ENCODE assay signal across 19 cellular contexts in the genomic region with DNA sequence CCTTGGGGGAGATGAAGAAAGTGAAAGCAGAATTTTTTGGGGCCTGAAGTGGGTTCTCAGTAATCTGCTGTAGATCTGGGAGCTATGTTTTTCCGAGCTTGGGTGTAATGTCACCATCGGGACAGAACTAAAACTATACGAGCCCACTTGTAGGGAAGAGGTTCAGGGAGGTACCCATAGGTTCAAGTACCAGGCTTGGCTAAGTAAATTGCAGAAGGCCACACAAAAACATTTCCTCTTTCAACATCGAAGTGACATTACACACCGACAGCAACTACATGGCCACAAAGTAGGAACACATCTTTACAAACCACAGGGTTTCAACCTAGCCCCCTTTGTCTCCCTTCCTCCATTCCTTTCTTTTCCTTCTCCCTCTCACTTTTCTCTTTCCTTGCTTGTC. TPM values are rescaled to one million over a fixed set of nuclear protein-coding genes. Genes with fewer than 3 reads are reported as not detected.
A peak's percentile ranks its signal among the peaks of the same experiment; 100 is the strongest.
DNase-seq lines count a peak whose midpoint lies in the region; ATAC-seq and TF ChIP-seq lines count a peak whose summit lies in the region.
"Had no signal": no experiment of that assay in that cellular context is flagged by ENCODE, and none has a peak within 500 bp of the region (broad histone marks: within the 10 kb centered on the region; RNA-seq: fewer than 3 reads in every experiment).

No MANE protein-coding gene starts in this region.

- DNase-seq in NOMO-1 (lab: John Stamatoyannopoulos, UW; ENCODE audit: unreplicated experiment in 2 of 2) (peak; percentile 63 to 69), T-helper 17 cell (no peak), progenitor cell of endocrine pancreas (ENCODE audit: low spot score, unreplicated experiment) (no peak), NCI-H2081 treated with DMSO at 0.1 percent for 48 hours (lab: John Stamatoyannopoulos, UW) (no peak), mammary epithelial cell (no peak)
- DNase-seq: 8988T; ACHN; AML-193; BE2C; CD4-positive, CD25-positive, alpha-beta regulatory T cell; CD8-positive, alpha-beta memory T cell; DND-41; GM23248; H7; HCEC 1CT had no signal

- H3K9ac ChIP-seq in BLaER1 treated with 17β-estradiol and CSF1 and Interleukin-3, amounts not matched to agents 10 nM and 100 nM: peak overlapping the region in 7 of 11 experiments; percentile 1 to 38 (median 8); a peak in 6 of 22 replicates
- H3K9ac ChIP-seq in mammary epithelial cell (ENCODE audit: insufficient read depth, low read length): no peak overlapping the region
- H3K9ac ChIP-seq: GM23248 had no signal

- 94% methylated on average over 5 of the region's 5 CpGs for WGBS in mammary epithelial cell (ENCODE audit: low coverage, missing lambda C conversion rate)

- H3K27me3 ChIP-seq in BLaER1 treated with 17β-estradiol and CSF1 and Interleukin-3, amounts not matched to agents 10 nM and 100 nM: no peaks in the 10 kb centered on the region
- no peaks in the 10 kb centered on the region for H3K27me3 ChIP-seq in mammary epithelial cell (ENCODE audit: insufficient read depth, low read length)

- H3K36me3 ChIP-seq in BLaER1 treated with 17β-estradiol and CSF1 and Interleukin-3, amounts not matched to agents 10 nM and 100 nM: peaks cover 0 to 11% (median 0%) of the 10 kb centered on the region in 11 experiments; a peak in 6 of 22 replicates
- H3K36me3 ChIP-seq in mammary epithelial cell (ENCODE audit: insufficient read depth, low read length): no peaks in the 10 kb centered on the region
- H3K36me3 ChIP-seq: BE2C had no signal

- no peaks in the 10 kb centered on the region for H4K20me1 ChIP-seq in BLaER1 treated with 17β-estradiol and CSF1 and Interleukin-3, amounts not matched to agents 10 nM and 100 nM
- H4K20me1 ChIP-seq in mammary epithelial cell (ENCODE audit: insufficient read depth, low read length): no peaks in the 10 kb centered on the region

- peaks cover 3% of the 10 kb centered on the region for H3K9me3 Mint-ChIP-seq in progenitor cell of endocrine pancreas (ENCODE audit: low read depth)

- TF ChIP-seq CTCF in progenitor cell of endocrine pancreas (IDR thresholded peaks at IDR 0.05; ENCODE audit: unreplicated experiment) (no peak), mammary epithelial cell (conservative IDR thresholded peaks at IDR 0.05 in 1 of 2, IDR thresholded peaks at IDR 0.05 in 1 of 2; ENCODE audit: extremely low read depth in 1 of 2, insufficient read depth in 1 of 2, low read depth in 1 of 2, low read length in 2 of 2) (no peak)

- H3K4me1 Mint-ChIP-seq in T-helper 17 cell (peaks cover 21% of the 10 kb centered on the region), progenitor cell of endocrine pancreas (ENCODE audit: low read depth) (peaks cover 4% of the 10 kb centered on the region)

- ATAC-seq in T-helper 17 cell (no peak), HG03439 (IDR thresholded peaks at IDR 0.05; ENCODE audit: unreplicated experiment) (no peak)
- ATAC-seq: A549 had no signal

- intact Hi-C loops in mammary epithelial cell (cut with micrococcal nuclease): loop anchor here (10.0 kb wide), 1 partner anchor 342 kb away; no protein-coding TSS in a partner anchor

- H3K27me3 Mint-ChIP-seq in T-helper 17 cell (peaks cover 35% of the 10 kb centered on the region), progenitor cell of endocrine pancreas (peaks cover 34% of the 10 kb centered on the region)

- H3K27ac ChIP-seq in BLaER1 treated with 17β-estradiol and CSF1 and Interleukin-3, amounts not matched to agents 10 nM and 100 nM: peak overlapping the region in 9 of 11 experiments; percentile 13 to 62 (median 47); a peak in 16 of 22 replicates
- no peak overlapping the region for H3K27ac ChIP-seq in mammary epithelial cell (ENCODE audit: insufficient read depth, low read depth, low read length)
- H3K27ac ChIP-seq: A549, C4-2B, GM23248 had no signal

- no TSS peak for BruUV-seq in mammary epithelial cell (replicated peaks; lab: Mats Ljungman, UMichigan)

- peak overlapping the region; percentile 40 to 84 (median 70) for H3K4me2 ChIP-seq in BLaER1 treated with 17β-estradiol and CSF1 and Interleukin-3, amounts not matched to agents 10 nM and 100 nM
- H3K4me2 ChIP-seq in mammary epithelial cell (ENCODE audit: insufficient read depth, low read depth, low read length): no peak overlapping the region
- H3K4me2 ChIP-seq: A549 had no signal

- CTCF ChIA-PET in mammary epithelial cell (lab: Charles Lee; ENCODE audit: low non-redundant PET): no interaction called here

- dilution Hi-C loops in mammary epithelial cell (cut with HindIII; ENCODE audit: low sequenced_read_pairs): no loop called here

- in situ Hi-C loops in mammary epithelial cell (cut with MboI; ENCODE audit: low sequenced_read_pairs in 2 of 2): loop anchor here in 1 of 2 donors (10.0 kb wide), 1 partner anchor 62 kb away; no protein-coding TSS in a partner anchor

- no peak overlapping the region for H3K4me3 ChIP-seq in BLaER1 treated with 17β-estradiol and CSF1 and Interleukin-3, amounts not matched to agents 10 nM and 100 nM
- no peak overlapping the region for H3K4me3 ChIP-seq in mammary epithelial cell (replicated peaks in 1 of 3; ENCODE audit: insufficient read depth in 1 of 3, low read depth in 2 of 3, low read length in 3 of 3)
- H3K4me3 ChIP-seq: A549, GM23248 had no signal

- H3K4me3 Mint-ChIP-seq in T-helper 17 cell: peak overlapping the region; percentile 1
- no peak overlapping the region for H3K4me3 Mint-ChIP-seq in progenitor cell of endocrine pancreas (ENCODE audit: low read depth)
- H3K4me3 Mint-ChIP-seq: CD4-positive, CD25-positive, alpha-beta regulatory T cell had no signal

- H3K36me3 Mint-ChIP-seq in T-helper 17 cell (ENCODE audit: low read depth) (peaks cover 6% of the 10 kb centered on the region), progenitor cell of endocrine pancreas (ENCODE audit: insufficient read depth) (no peaks in the 10 kb centered on the region)
- H3K36me3 Mint-ChIP-seq: CD4-positive, CD25-positive, alpha-beta regulatory T cell had no signal

- H3K9me3 ChIP-seq in BLaER1 treated with 17β-estradiol and CSF1 and Interleukin-3, amounts not matched to agents 10 nM and 100 nM (replicated peaks in 1 of 11): peaks cover 9 to 21% (median 14%) of the 10 kb centered on the region in 11 experiments
- H3K9me3 ChIP-seq in T-helper 17 cell (ENCODE audit: control insufficient read depth, low read length, poor library complexity, severe bottlenecking) (no peaks in the 10 kb centered on the region), mammary epithelial cell (replicated peaks; ENCODE audit: insufficient read depth, low read length) (no peaks in the 10 kb centered on the region)
- H3K9me3 ChIP-seq: BE2C had no signal

- no peak overlapping the region for H3K27ac Mint-ChIP-seq in T-helper 17 cell
- peak overlapping the region; percentile 33 for H3K27ac Mint-ChIP-seq in progenitor cell of endocrine pancreas
- H3K27ac Mint-ChIP-seq: CD4-positive, CD25-positive, alpha-beta regulatory T cell had no signal

- H3K4me1 ChIP-seq in BLaER1 treated with 17β-estradiol and CSF1 and Interleukin-3, amounts not matched to agents 10 nM and 100 nM: peaks cover 18 to 38% (median 36%) of the 10 kb centered on the region in 10 experiments
- H3K4me1 ChIP-seq in mammary epithelial cell (ENCODE audit: insufficient read depth, low read length): no peaks in the 10 kb centered on the region
- H3K4me1 ChIP-seq: A549, BE2C had no signal

- H3K79me2 ChIP-seq in mammary epithelial cell (ENCODE audit: insufficient read depth, low read length): no peaks in the 10 kb centered on the region

- no peak overlapping the region for H2AFZ ChIP-seq in mammary epithelial cell (ENCODE audit: low read depth, low read length)
- H2AFZ ChIP-seq: GM23248 had no signal

RNA-seq across cellular contexts. Expression of a gene that starts 10.2 kb away (rescaled TPM):
- total RNA-seq in T-helper 17 cell: not detected
- total RNA-seq in progenitor cell of endocrine pancreas: 0.29 and 1.2 TPM in 2 replicates
- total RNA-seq in mammary epithelial cell: under 1 TPM in 1 of 2 donors, not detected in 1; under 0.01 TPM
- 0.10 TPM for polyA plus RNA-seq in mammary epithelial cell
- not detected for polyA minus RNA-seq in mammary epithelial cell
- total RNA-seq: CD4-positive, CD25-positive, alpha-beta regulatory T cell; CD8-positive, alpha-beta memory T cell had no signal
- polyA plus RNA-seq: CD4-positive, CD25-positive, alpha-beta regulatory T cell; CD8-positive, alpha-beta memory T cell; GM23248 had no signal

Comparison
In these comparisons a context has a peak if more than half of its experiments do, and no peak if none do; other contexts are left out.
1. DNase-seq: peak in NOMO-1 (2 of 2); none in T-helper 17 cell (0 of 3), progenitor cell of endocrine pancreas (single experiment), NCI-H2081 treated with DMSO at 0.1 percent for 48 hours (single experiment) and mammary epithelial cell (single experiment).